Comparison of ENCODE assay signal across 8 cellular contexts in the genomic region with DNA sequence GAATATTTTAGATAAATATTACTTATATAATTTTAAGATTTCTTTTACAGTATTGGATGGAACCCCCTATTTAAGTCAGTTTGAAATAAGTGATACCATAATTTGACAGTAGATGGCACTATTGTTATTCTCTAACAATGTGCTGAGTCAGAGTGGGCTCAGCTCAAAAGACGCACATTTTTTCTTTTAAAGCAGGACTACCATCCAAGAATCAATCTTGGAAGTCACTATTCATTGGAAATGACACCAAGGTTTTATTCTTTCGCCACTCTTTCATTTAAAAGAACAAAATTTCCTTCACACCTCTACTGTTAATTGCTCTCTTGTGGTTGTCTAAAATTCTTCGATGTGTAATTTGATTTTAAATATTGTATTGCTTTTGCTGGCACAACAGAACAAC. TPM values are rescaled to one million over a fixed set of nuclear protein-coding genes. Genes with fewer than 3 reads are reported as not detected.
DNase-seq lines count a peak whose midpoint lies in the region; ATAC-seq, FAIRE-seq and TF ChIP-seq lines count a peak whose summit lies in the region.

No MANE protein-coding gene starts in this region.

- FAIRE-seq in frontal cortex (lab: Jason Lieb, UNC): peak; percentile 96

- DNase-seq in AG09319 (ENCODE audit: extremely low read depth, low read depth): peak; percentile 59
- peak; percentile 39 to 86 (median 51) for DNase-seq in NCI-H1417 (lab: John Stamatoyannopoulos, UW)
- DNase-seq in SW480 (ENCODE audit: low spot score): peak; percentile 45
- peak; percentile 7 to 30 for DNase-seq in frontal cortex (ENCODE audit: low spot score in 2 of 2)
- peak; percentile 75 for DNase-seq in pons (ENCODE audit: low spot score)
- no peak for DNase-seq in stimulated activated CD4-positive, alpha-beta T cell treated with anti-CD3 and anti-CD28 coated beads, Interleukin-15, amount 100 ng/mL, for 24 hours

- peak; percentile 42 for TF ChIP-seq CTCF in AG09319 (IDR thresholded peaks at IDR 0.05; ENCODE audit: low read depth, low read length)

- ATAC-seq in GM18505 (IDR thresholded peaks at IDR 0.05; ENCODE audit: unreplicated experiment): peak; percentile 74
- ATAC-seq in HG02870 (IDR thresholded peaks at IDR 0.05; ENCODE audit: unreplicated experiment): peak; percentile 84

- no peak for TF ChIP-seq POLR2A in GM18505 (IDR thresholded peaks at IDR 0.05; ENCODE audit: borderline replicate concordance, extremely low read depth, insufficient read depth, insufficient read length)

RNA-seq across cellular contexts. Expression of a gene that starts 32.6 kb away (rescaled TPM):
- total RNA-seq in frontal cortex: 87.6 TPM
